ENCODE assay signal across 29 cellular contexts in genomic region chr3:156902916-156903315, GRCh38.
A peak's percentile ranks its signal among the peaks of the same experiment; 100 is the strongest.
DNase-seq lines count a peak whose midpoint lies in the region; ATAC-seq, FAIRE-seq and TF ChIP-seq lines count a peak whose summit lies in the region.
"Had no signal": no experiment of that assay in that cellular context is flagged by ENCODE, and none has a peak within 500 bp of the region (broad histone marks: within the 10 kb centered on the region; RNA-seq: fewer than 3 reads in every experiment).

No MANE protein-coding gene starts in this region.

- no peaks in the 10 kb centered on the region for H3F3A ChIP-seq in GM23248 (ENCODE audit: insufficient read depth)

- H3K9ac ChIP-seq in GM23248 (no peak overlapping the region), kidney (ENCODE audit: low read length in 2 of 2) (no peak overlapping the region)

- H3K4me3 Mint-ChIP-seq in Caco-2 (ENCODE audit: unreplicated experiment) = no peak overlapping the region
- H3K4me3 Mint-ChIP-seq: CD4-positive, alpha-beta memory T cell; HFFc6 had no signal

- H3K9me3 Mint-ChIP-seq in Caco-2 (ENCODE audit: unreplicated experiment) = no peaks in the 10 kb centered on the region
- H3K9me3 Mint-ChIP-seq: CD4-positive, alpha-beta memory T cell; HFFc6 had no signal

- H3K9me3 ChIP-seq in GM23248 (ENCODE audit: low read depth) = no peaks in the 10 kb centered on the region
- H3K9me3 ChIP-seq in kidney (ENCODE audit: control insufficient read depth in 1 of 2, low read length in 2 of 2) = no peaks in the 10 kb centered on the region
- H3K9me3 ChIP-seq in right lobe of liver = no peaks in the 10 kb centered on the region
- H3K9me3 ChIP-seq in Caco-2 = no peaks in the 10 kb centered on the region
- H3K9me3 ChIP-seq: HAP-1, SJSA1 had no signal

- H2AFZ ChIP-seq in GM23248 = no peak overlapping the region
- H2AFZ ChIP-seq: PC-9 had no signal

- in situ Hi-C loops in GM23248 (cut with MboI) = no loop called here

- no peaks in the 10 kb centered on the region for H3K79me2 ChIP-seq in GM23248 (ENCODE audit: insufficient read depth)

- H3K4me3 ChIP-seq in GM23248 = no peak overlapping the region
- no peak overlapping the region for H3K4me3 ChIP-seq in choroid plexus epithelial cell (ENCODE audit: low read depth, low read length)
- H3K4me3 ChIP-seq in kidney (ENCODE audit: low read length in 2 of 2) = no peak overlapping the region
- no peak overlapping the region for H3K4me3 ChIP-seq in right lobe of liver
- no peak overlapping the region for H3K4me3 ChIP-seq in Caco-2 (ENCODE audit: low read depth, low read length)
- H3K4me3 ChIP-seq: HAP-1, PC-9, SJSA1 had no signal

- FAIRE-seq in kidney (lab: Jason Lieb, UNC) = peak; percentile 84
- FAIRE-seq: HepG2 had no signal

- CTCF ChIA-PET in Caco-2 (lab: Charles Lee) = no interaction called here

- no peaks in the 10 kb centered on the region for H3K36me3 ChIP-seq in GM23248 (ENCODE audit: low read depth)
- H3K36me3 ChIP-seq in kidney (ENCODE audit: control insufficient read depth in 1 of 2, insufficient read depth in 2 of 2, low read length in 2 of 2) = no peaks in the 10 kb centered on the region
- no peaks in the 10 kb centered on the region for H3K36me3 ChIP-seq in right lobe of liver
- no peaks in the 10 kb centered on the region for H3K36me3 ChIP-seq in Caco-2 (ENCODE audit: control insufficient read depth, insufficient read depth, low read length)
- H3K36me3 ChIP-seq: HAP-1, SJSA1 had no signal

- no peak overlapping the region for H3K27ac ChIP-seq in GM23248
- H3K27ac ChIP-seq in kidney (ENCODE audit: low read depth in 2 of 2, low read length in 2 of 2) = no peak overlapping the region
- no peak overlapping the region for H3K27ac ChIP-seq in right lobe of liver
- H3K27ac ChIP-seq: PC-9, SJSA1 had no signal

- intact Hi-C loops in kidney (cut with DNase I) (no loop called here), right lobe of liver (cut with DNase I) (no loop called here), Caco-2 (cut with micrococcal nuclease; ENCODE audit: unreplicated experiment) (no loop called here)

- DNase-seq in GM23248 (peak; percentile 3), choroid plexus epithelial cell (ENCODE audit: low read depth) (peak; percentile 12), kidney (no peak), NCI-H82 treated with DMSO at 0.1 percent for 48 hours (lab: John Stamatoyannopoulos, UW; ENCODE audit: unreplicated experiment) (no peak), right lobe of liver (no peak), Caco-2 (no peak)
- DNase-seq: C1 segment of cervical spinal cord; CD4-positive, alpha-beta memory T cell; COR-L47; DMS 273 treated with DMSO at 0.1 percent for 48 hours; DMS79; GOT3; HFFc6; Karpas-422; NCI-H1092; NCI-H1417 treated with DMSO at 0.1 percent for 48 hours; NCI-H1694 treated with DMSO at 0.1 percent for 48 hours; NCI-H2081 treated with DMSO at 0.1 percent for 48 hours; NCI-H2171; NCI-H345; NCI-H510A treated with DMSO at 0.1 percent for 48 hours; NCI-H748 treated with DMSO at 0.1 percent for 48 hours; PC-9; Right ventricle myocardium superior; RPMI8226 had no signal

- POLR2A ChIA-PET in Caco-2 (lab: Charles Lee) = no interaction called here

- H3K4me1 ChIP-seq in GM23248 (ENCODE audit: insufficient read depth) = peaks cover 3% of the 10 kb centered on the region; the same call in 1 of the 2 replicates
- H3K4me1 ChIP-seq in kidney (ENCODE audit: control insufficient read depth in 1 of 2, insufficient read depth in 1 of 2, low read depth in 1 of 2, low read length in 2 of 2) = no peaks in the 10 kb centered on the region
- peaks cover 0 to 4% (median 0%) of the 10 kb centered on the region in 4 donors for H3K4me1 ChIP-seq in right lobe of liver
- H3K4me1 ChIP-seq in Caco-2 = no peaks in the 10 kb centered on the region

- no peak for TF ChIP-seq POLR2A in right lobe of liver (IDR thresholded peaks at IDR 0.05)

- no peaks in the 10 kb centered on the region; the same call in 1 of the 2 replicates for H3K9me2 ChIP-seq in GM23248 (ENCODE audit: insufficient read depth)

- H3K27me3 ChIP-seq in GM23248 (replicated peaks; ENCODE audit: insufficient read depth) (no peaks in the 10 kb centered on the region), right lobe of liver (no peaks in the 10 kb centered on the region), Caco-2 (replicated peaks; ENCODE audit: control insufficient read depth, insufficient read depth, low read length) (no peaks in the 10 kb centered on the region)
- H3K27me3 ChIP-seq: SJSA1 had no signal

- H3K27me3 Mint-ChIP-seq in Caco-2 (ENCODE audit: insufficient read depth, unreplicated experiment) = no peaks in the 10 kb centered on the region

- no peak overlapping the region for H3K27ac Mint-ChIP-seq in Caco-2 (ENCODE audit: unreplicated experiment)
- H3K27ac Mint-ChIP-seq: CD4-positive, alpha-beta memory T cell; HFFc6 had no signal

- no peaks in the 10 kb centered on the region for H4K20me1 ChIP-seq in GM23248 (ENCODE audit: insufficient read depth)

- no peaks in the 10 kb centered on the region for H3K36me3 Mint-ChIP-seq in Caco-2 (ENCODE audit: insufficient read depth, unreplicated experiment)
- H3K36me3 Mint-ChIP-seq: CD4-positive, alpha-beta memory T cell had no signal

- no TSS peak for BruUV-seq in Caco-2 (replicated peaks; lab: Mats Ljungman, UMichigan)

- H3K4me2 ChIP-seq in GM23248 (ENCODE audit: unreplicated experiment) = no peak overlapping the region
- H3K4me2 ChIP-seq: PC-9 had no signal

- ATAC-seq in right lobe of liver (no peak), GM21825 (IDR thresholded peaks at IDR 0.05; ENCODE audit: unreplicated experiment) (no peak)
- ATAC-seq: HepG2 had no signal

- no peaks in the 10 kb centered on the region for H3K4me1 Mint-ChIP-seq in Caco-2 (ENCODE audit: low read depth, unreplicated experiment)
- H3K4me1 Mint-ChIP-seq: CD4-positive, alpha-beta memory T cell had no signal

- TF ChIP-seq CTCF in choroid plexus epithelial cell (conservative IDR thresholded peaks at IDR 0.05; ENCODE audit: low read depth, low read length) = no peak
- TF ChIP-seq CTCF in kidney (IDR thresholded peaks at IDR 0.05; ENCODE audit: borderline replicate concordance, extremely low read depth, insufficient read depth) = no peak
- TF ChIP-seq CTCF in right lobe of liver (IDR thresholded peaks at IDR 0.05) = no peak
- no peak for TF ChIP-seq CTCF in Caco-2 (IDR thresholded peaks at IDR 0.05; ENCODE audit: insufficient read depth in 1 of 2, low read depth in 1 of 2, low read length in 1 of 2, severe bottlenecking in 1 of 2, unreplicated experiment in 1 of 2)

Comparison
In these comparisons a context has a peak if more than half of its experiments do, and no peak if none do; other contexts are left out.
1. DNase-seq: peak in GM23248 (single experiment) and choroid plexus epithelial cell (single experiment); none in kidney (single experiment), NCI-H82 treated with DMSO at 0.1 percent for 48 hours (single experiment), right lobe of liver (0 of 3) and Caco-2 (0 of 2).